ENCODE assay signal across 29 cellular contexts in the genomic region with DNA sequence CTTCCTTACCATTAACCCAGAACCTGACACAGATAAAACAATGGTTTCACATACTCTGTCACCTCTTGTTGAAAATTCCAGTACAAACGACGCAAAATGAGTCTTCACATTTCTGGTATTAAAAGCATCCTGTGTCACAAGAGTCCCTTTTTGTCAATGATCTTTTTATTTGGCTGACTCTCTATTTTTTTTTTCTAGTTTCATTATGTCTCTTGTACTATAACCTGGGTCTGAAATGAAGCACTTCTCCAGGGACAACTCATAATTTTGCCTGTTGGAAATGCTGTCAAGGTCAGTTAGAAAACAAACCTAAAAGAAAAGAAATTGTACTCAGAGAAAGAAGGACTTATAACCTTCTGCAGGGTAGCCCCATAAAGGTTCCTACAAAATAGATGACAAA.
"Had no signal": no experiment of that assay in that cellular context is flagged by ENCODE, and none has a peak within 500 bp of the region (broad histone marks: within the 10 kb centered on the region; RNA-seq: fewer than 3 reads in every experiment).

No MANE protein-coding gene starts in this region.

- H3K27ac Mint-ChIP-seq: dendritic cell treated with granulocyte-macrophage colony-stimulating factor and Interleukin-4, amounts not matched to agents 40 ng/mL and 50 ng/mL, for 4 days; endodermal cell; mesothelial cell of epicardium; naive B cell; natural killer cell treated with Interleukin-12 subunit alpha and Interleukin-12 subunit beta and Interleukin-15 and Interleukin-18, amount 100 ng/mL, for 72 hours; neural progenitor cell; progenitor cell of endocrine pancreas; type B pancreatic cell had no signal

- H3K4me3 Mint-ChIP-seq: dendritic cell treated with granulocyte-macrophage colony-stimulating factor and Interleukin-4, amounts not matched to agents 40 ng/mL and 50 ng/mL, for 4 days; endodermal cell; mesothelial cell of epicardium; naive B cell; natural killer cell treated with Interleukin-12 subunit alpha and Interleukin-12 subunit beta and Interleukin-15 and Interleukin-18, amount 100 ng/mL, for 72 hours; neural progenitor cell; type B pancreatic cell had no signal

- H3K36me3 Mint-ChIP-seq: mesothelial cell of epicardium; natural killer cell treated with Interleukin-12 subunit alpha and Interleukin-12 subunit beta and Interleukin-15 and Interleukin-18, amount 100 ng/mL, for 72 hours; neural progenitor cell; type B pancreatic cell had no signal

- H3K27me3 ChIP-seq: colonic mucosa, gastroesophageal sphincter, heart right ventricle, left lung, neural progenitor cell, right lobe of liver, testis, tibial artery had no signal

- H3K4me2 ChIP-seq: neural progenitor cell had no signal

- DNase-seq: colonic mucosa; effector CD8-positive, alpha-beta T cell; endodermal cell; foreskin fibroblast; heart right ventricle; hippocampal formation; left cardiac atrium; left lung; mesenchymal stem cell; mucosa of descending colon; naive B cell; right lobe of liver; small intestine; stimulated activated CD4-positive, alpha-beta T cell treated with anti-CD3 and anti-CD28 coated beads, Interleukin-15, amount 100 ng/mL, for 24 hours; stimulated activated CD4-positive, alpha-beta T cell treated with anti-CD3 and anti-CD28 coated beads, Interleukin-2, amount 100 ng/mL, for 48 hours; stimulated activated naive CD4-positive, alpha-beta T cell; substantia nigra; testis; tibial artery had no signal

- H3K4me1 Mint-ChIP-seq: endodermal cell, neural progenitor cell had no signal

- H2AFZ ChIP-seq: neural progenitor cell, parathyroid adenoma had no signal

- H3K4me3 ChIP-seq: colonic mucosa, gastroesophageal sphincter, heart right ventricle, left lung, mucosa of descending colon, neural progenitor cell, right lobe of liver, testis, tibial artery had no signal

- H3K9me3 Mint-ChIP-seq: dendritic cell treated with granulocyte-macrophage colony-stimulating factor and Interleukin-4, amounts not matched to agents 40 ng/mL and 50 ng/mL, for 4 days; endodermal cell; mesothelial cell of epicardium; naive B cell; neural progenitor cell; type B pancreatic cell had no signal

- H3K79me2 ChIP-seq: parathyroid adenoma had no signal

- H3K27me3 Mint-ChIP-seq: dendritic cell treated with granulocyte-macrophage colony-stimulating factor and Interleukin-4, amounts not matched to agents 40 ng/mL and 50 ng/mL, for 4 days; naive B cell; progenitor cell of endocrine pancreas; type B pancreatic cell had no signal

- H3K9me3 ChIP-seq: colonic mucosa, gastroesophageal sphincter, heart right ventricle, left lung, mucosa of descending colon, right lobe of liver, testis, tibial artery had no signal

- H3K9ac ChIP-seq: neural progenitor cell, parathyroid adenoma had no signal

- H3K36me3 ChIP-seq: colonic mucosa, gastroesophageal sphincter, heart right ventricle, left lung, neural progenitor cell, right lobe of liver, tibial artery had no signal

- ATAC-seq: esophagus mucosa; gastroesophageal sphincter; heart right ventricle; left cardiac atrium; left lung; mucosa of descending colon; natural killer cell treated with Interleukin-12 subunit alpha and Interleukin-12 subunit beta and Interleukin-15 and Interleukin-18, amount 100 ng/mL, for 72 hours; right lobe of liver had no signal

- H3K27ac ChIP-seq: colonic mucosa, epithelial cell of prostate, gastroesophageal sphincter, heart right ventricle, left lung, neural progenitor cell, parathyroid adenoma, right lobe of liver, testis, tibial artery had no signal

- H3K4me1 ChIP-seq: colonic mucosa, neural progenitor cell, testis had no signal
